ENCODE assay signal across 8 cellular contexts in genomic region chr15:75451674-75452363, GRCh38. TPM values are rescaled to one million over a fixed set of nuclear protein-coding genes. Genes with fewer than 3 reads are reported as not detected.
DNase-seq lines count a peak whose midpoint lies in the region; ATAC-seq and TF ChIP-seq lines count a peak whose summit lies in the region.

Gene SIN3A, minus strand, starts transcription at chr15:75451690. Its CDS starts 21,315 bp downstream, at chr15:75430375.

- in situ Hi-C loops in ACHN (cut with HindIII; ENCODE audit: low pct_ligation_motif_present, low pct_unique_long_range_greater_than_20kb, low sequenced_read_pairs): no loop called here

- H3K27ac ChIP-seq in spleen: peak within 1 kb of the TSS; percentile 95 to 99 (median 98)

- H3K9me3 ChIP-seq in spleen: no peaks in the 10 kb centered on the region

- 0 to 1% (median 0%) methylated on average over 36 to 39 of the region's 39 CpGs for WGBS in spleen, 5 donors

- peak within 1 kb of the TSS; percentile 77 to 99 (median 92) for H3K4me3 ChIP-seq in spleen

- intact Hi-C loops in spleen (cut with DNase I; ENCODE audit: low total_unique reads): loop anchor here (10.0 kb wide), 1 partner anchor 77 kb away; no protein-coding TSS in a partner anchor

- peak in 2 of 11 experiments; percentile 31 to 32 for TF ChIP-seq CTCF in spleen (IDR thresholded peaks at IDR 0.05 in 8 of 11, conservative IDR thresholded peaks at IDR 0.05 in 3 of 11)

- peak; percentile 43 for ATAC-seq in GM19023 (IDR thresholded peaks at IDR 0.05; ENCODE audit: unreplicated experiment)
- ATAC-seq in HG03280 (IDR thresholded peaks at IDR 0.05; ENCODE audit: unreplicated experiment): peak; percentile 41

- H3K4me1 ChIP-seq in spleen: peaks cover 24 to 65% (median 51%) of the 10 kb centered on the region in 6 donors

- DNase-seq in ACHN (peak; percentile 99), NCI-H345 treated with DMSO at 0.1 percent for 48 hours (lab: John Stamatoyannopoulos, UW; ENCODE audit: unreplicated experiment) (peak; percentile 94), inferior parietal cortex (ENCODE audit: extremely low spot score) (peak; percentile 99), spleen (peak; percentile 99)
- peak; percentile 97 to 98 (median 98) for DNase-seq in activated CD4-positive, CD25-positive, alpha-beta regulatory T cell (lab: John Stamatoyannopoulos, UW)
- DNase-seq in central memory CD4-positive, alpha-beta T cell: peak; percentile 99

- no peaks in the 10 kb centered on the region for H3K27me3 ChIP-seq in spleen (replicated peaks in 1 of 7)

- H3K36me3 ChIP-seq in spleen: peaks cover 0 to 8% (median 0%) of the 10 kb centered on the region in 6 donors

- TF ChIP-seq POLR2A in spleen (IDR thresholded peaks at IDR 0.05): peak in 2 of 3 donors; percentile 14 to 59

RNA-seq across cellular contexts. Expression of gene SIN3A, which starts in this region (rescaled TPM):
- total RNA-seq in spleen: 10 to 100 TPM; 64.5 to 90.2 (median 84.7) TPM
- polyA plus RNA-seq in spleen: 10 to 100 TPM in 1 of 3 donors, 1 to 10 TPM in 2; 8.2 to 12.5 (median 8.4) TPM

Comparison
In these comparisons a context has a peak if more than half of its experiments do, and no peak if none do; other contexts are left out.
1. Peak in every context shown above with its lines: DNase-seq, ATAC-seq, H3K4me3 ChIP-seq and H3K27ac ChIP-seq.